ENCODE assay signal across 1 cellular context in the genomic region with DNA sequence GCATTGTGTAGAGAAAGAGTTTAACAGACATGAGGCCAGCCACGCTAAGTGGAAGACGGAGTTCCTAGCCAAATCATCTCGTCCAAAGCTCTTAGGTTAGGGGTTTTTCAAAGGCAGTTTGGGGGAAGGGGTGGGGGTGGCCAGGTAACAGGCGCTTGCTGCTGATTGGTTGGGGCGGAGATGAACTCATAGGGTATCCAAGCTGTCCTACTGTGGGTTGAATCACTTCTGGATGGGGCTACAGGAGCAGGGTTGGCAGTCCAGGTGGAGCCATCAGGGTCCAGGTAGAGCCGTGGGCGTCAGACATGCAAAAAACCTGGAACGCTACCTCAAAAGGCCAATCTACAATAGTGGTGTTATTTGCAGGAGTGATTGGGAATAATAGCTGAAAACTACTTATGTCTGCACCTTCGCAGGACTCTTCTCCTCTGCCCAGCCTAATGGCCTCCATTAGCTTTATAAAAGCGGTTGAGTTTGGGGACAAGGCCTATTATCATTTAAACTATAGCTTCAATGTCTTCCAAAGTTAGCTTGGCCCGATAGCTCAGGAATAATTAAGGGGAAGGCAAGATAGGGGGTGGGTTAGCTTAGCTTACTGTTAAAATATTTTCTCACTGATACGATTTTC.
TF ChIP-seq lines count a peak whose summit lies in the region.

No MANE protein-coding gene starts in this region.

TF ChIP-seq in H1, 55 proteins besides CTCF, POLR2A, EP300 and RAD21:
- TF ChIP-seq POLR2AphosphoS5 (IDR thresholded peaks at IDR 0.05; ENCODE audit: low read depth, low read length) (peak; percentile 51; the same call in 1 of the 2 replicates), PHF8 (conservative IDR thresholded peaks at IDR 0.05; ENCODE audit: low read depth, low read length) (0 out of 2 replicates have a peak, but pooled peaks have one; percentile 22), ASH2L (IDR thresholded peaks at IDR 0.05; ENCODE audit: low read length) (no peak), YY1 (IDR thresholded peaks at IDR 0.05; ENCODE audit: low read depth, low read length) (0 out of 2 replicates have a peak, but pooled peaks have one; percentile 57), EGR1 (IDR thresholded peaks at IDR 0.05; ENCODE audit: borderline replicate concordance, low read depth, low read length) (peak; percentile 15; the same call in 1 of the 2 replicates), SP1 (IDR thresholded peaks at IDR 0.05; ENCODE audit: low read depth, low read length) (0 out of 2 replicates have a peak, but pooled peaks have one; percentile 19)
- TF ChIP-seq, protein P1, sequence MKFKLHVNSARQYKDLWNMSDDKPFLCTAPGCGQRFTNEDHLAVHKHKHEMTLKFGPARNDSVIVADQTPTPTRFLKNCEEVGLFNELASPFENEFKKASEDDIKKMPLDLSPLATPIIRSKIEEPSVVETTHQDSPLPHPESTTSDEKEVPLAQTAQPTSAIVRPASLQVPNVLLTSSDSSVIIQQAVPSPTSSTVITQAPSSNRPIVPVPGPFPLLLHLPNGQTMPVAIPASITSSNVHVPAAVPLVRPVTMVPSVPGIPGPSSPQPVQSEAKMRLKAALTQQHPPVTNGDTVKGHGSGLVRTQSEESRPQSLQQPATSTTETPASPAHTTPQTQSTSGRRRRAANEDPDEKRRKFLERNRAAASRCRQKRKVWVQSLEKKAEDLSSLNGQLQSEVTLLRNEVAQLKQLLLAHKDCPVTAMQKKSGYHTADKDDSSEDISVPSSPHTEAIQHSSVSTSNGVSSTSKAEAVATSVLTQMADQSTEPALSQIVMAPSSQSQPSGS (IDR thresholded peaks at IDR 0.05; ENCODE audit: low read length), result no peak
